Comparison of ENCODE assay signal across 24 cellular contexts in the genomic region with DNA sequence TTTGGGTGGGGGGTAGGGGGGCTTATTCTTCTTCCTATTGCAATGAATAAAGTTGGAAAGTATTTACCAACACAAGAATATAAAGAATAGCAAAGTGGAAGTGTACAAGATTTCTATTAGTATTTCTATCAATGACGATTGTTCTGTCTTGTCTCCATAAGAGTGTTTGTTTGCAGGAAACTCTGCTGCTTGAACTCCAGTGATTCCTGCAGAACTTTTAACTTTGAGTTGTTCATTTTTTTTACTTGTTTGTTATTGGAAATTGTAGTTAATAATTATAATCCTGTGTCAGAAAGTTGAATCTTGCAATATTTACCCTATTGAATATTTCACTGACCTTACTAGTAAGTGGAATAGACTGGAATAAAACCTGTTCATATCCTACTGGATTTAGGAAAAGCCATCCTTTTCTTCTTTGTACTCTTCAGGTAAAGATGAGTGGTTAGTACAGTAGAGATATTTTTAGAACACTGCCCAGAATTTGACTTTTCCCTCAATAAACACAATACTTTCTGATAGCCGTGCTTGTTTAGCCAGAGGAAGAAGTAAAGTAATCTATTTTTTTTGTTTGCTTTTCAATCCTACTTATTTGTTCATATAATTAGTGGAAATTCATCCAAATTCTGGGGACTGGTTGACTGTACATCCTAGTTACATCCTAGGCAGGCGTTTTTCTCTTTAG.
DNase-seq lines count a peak whose midpoint lies in the region; ATAC-seq, FAIRE-seq and TF ChIP-seq lines count a peak whose summit lies in the region.
"Had no signal": no experiment of that assay in that cellular context is flagged by ENCODE, and none has a peak within 500 bp of the region (broad histone marks: within the 10 kb centered on the region; RNA-seq: fewer than 3 reads in every experiment).

No MANE protein-coding gene starts in this region.

- TF ChIP-seq CTCF in liver (IDR thresholded peaks at IDR 0.05; ENCODE audit: low read depth, low read length, missing input control), result no peak
- TF ChIP-seq CTCF in HepG2 (CRISPR knock-in tag; IDR thresholded peaks at IDR 0.05), result no peak
- no peak for TF ChIP-seq CTCF in VCaP (conservative IDR thresholded peaks at IDR 0.05)
- no peak for TF ChIP-seq CTCF in pancreas (IDR thresholded peaks at IDR 0.05)
- no peak for TF ChIP-seq CTCF in esophagus squamous epithelium (IDR thresholded peaks at IDR 0.05)

- H3K4me2 ChIP-seq in HepG2 (ENCODE audit: low read depth, low read length), result no peak overlapping the region
- H3K4me2 ChIP-seq: A549; BLaER1 treated with 17β-estradiol and CSF1 and Interleukin-3, amounts not matched to agents 10 nM and 100 nM had no signal

- no TSS peak for BruUV-seq in HepG2 (replicated peaks; lab: Mats Ljungman, UMichigan)

- no peaks in the 10 kb centered on the region for H4K20me1 ChIP-seq in HepG2 (ENCODE audit: insufficient read depth, low read length)
- H4K20me1 ChIP-seq: BLaER1 treated with 17β-estradiol and CSF1 and Interleukin-3, amounts not matched to agents 10 nM and 100 nM had no signal

- no peaks in the 10 kb centered on the region for H3K79me2 ChIP-seq in HepG2 (ENCODE audit: insufficient read depth, low read length)

- H3K27ac ChIP-seq in liver (ENCODE audit: low read depth in 1 of 2, low read length in 2 of 2) (no peak overlapping the region), HepG2 (ENCODE audit: extremely low read length, insufficient read depth, low read length) (no peak overlapping the region), VCaP (peak overlapping the region; percentile 16), pancreas (no peak overlapping the region), esophagus squamous epithelium (no peak overlapping the region)
- H3K27ac ChIP-seq: A549; BLaER1 treated with 17β-estradiol and CSF1 and Interleukin-3, amounts not matched to agents 10 nM and 100 nM had no signal

- H2AFZ ChIP-seq in HepG2 (ENCODE audit: low read length), result no peak overlapping the region

- no peaks in the 10 kb centered on the region for H3K27me3 ChIP-seq in liver (ENCODE audit: control insufficient read depth in 4 of 4, insufficient read depth in 4 of 4, low read length in 3 of 4)
- 0 out of 5 replicates have a peak, but pooled peaks cover 0 to 3% of the 10 kb centered on the region in 2 experiments for H3K27me3 ChIP-seq in HepG2 (ENCODE audit: control insufficient read depth in 1 of 2, insufficient read depth in 2 of 2, low read length in 2 of 2)
- H3K27me3 ChIP-seq in pancreas, result no peaks in the 10 kb centered on the region
- no peaks in the 10 kb centered on the region for H3K27me3 ChIP-seq in esophagus squamous epithelium
- H3K27me3 ChIP-seq: BE2C; BLaER1 treated with 17β-estradiol and CSF1 and Interleukin-3, amounts not matched to agents 10 nM and 100 nM had no signal

- H3K36me3 ChIP-seq in liver (ENCODE audit: control insufficient read depth in 4 of 4, insufficient read depth in 3 of 4, low read depth in 1 of 4, low read length in 3 of 4) (no peaks in the 10 kb centered on the region), HepG2 (replicated peaks in 1 of 2; ENCODE audit: control insufficient read depth in 1 of 2, insufficient read depth in 2 of 2, low read length in 2 of 2) (no peaks in the 10 kb centered on the region), pancreas (no peaks in the 10 kb centered on the region), esophagus squamous epithelium (no peaks in the 10 kb centered on the region)
- H3K36me3 ChIP-seq: BE2C; BLaER1 treated with 17β-estradiol and CSF1 and Interleukin-3, amounts not matched to agents 10 nM and 100 nM; HAP-1 had no signal

- intact Hi-C loops in HepG2 (cut with micrococcal nuclease; ENCODE audit: unreplicated experiment) (no loop called here), pancreas (cut with DNase I) (no loop called here), esophagus squamous epithelium (cut with DNase I) (no loop called here)

- FAIRE-seq in HepG2 (lab: Jason Lieb, UNC), result no peak
- no peak for FAIRE-seq in pancreas (lab: Jason Lieb, UNC)
- FAIRE-seq: A549, D721Med, GM12878, H54 had no signal

- H3K4me3 ChIP-seq in liver (ENCODE audit: low read depth in 1 of 3, low read length in 3 of 3), result no peak overlapping the region
- H3K4me3 ChIP-seq in HepG2 (replicated peaks in 1 of 3; ENCODE audit: insufficient read depth in 1 of 3, low read depth in 2 of 3, low read length in 3 of 3), result no peak overlapping the region
- H3K4me3 ChIP-seq in pancreas, result no peak overlapping the region
- no peak overlapping the region for H3K4me3 ChIP-seq in esophagus squamous epithelium
- H3K4me3 ChIP-seq: A549; BLaER1 treated with 17β-estradiol and CSF1 and Interleukin-3, amounts not matched to agents 10 nM and 100 nM; GM12878; HAP-1 had no signal

- H3K9me3 ChIP-seq in liver (ENCODE audit: control insufficient read depth in 4 of 4, low read length in 3 of 4) (no peaks in the 10 kb centered on the region), HepG2 (ENCODE audit: low read length) (no peaks in the 10 kb centered on the region), pancreas (no peaks in the 10 kb centered on the region), esophagus squamous epithelium (no peaks in the 10 kb centered on the region)
- H3K9me3 ChIP-seq: A549, BE2C, HAP-1 had no signal

- ATAC-seq in HepG2 (no peak), pancreas (peak; percentile 38 to 77 (median 60)), HG03571 (IDR thresholded peaks at IDR 0.05; ENCODE audit: unreplicated experiment) (no peak)
- ATAC-seq: A549, GM12878 had no signal

- TF ChIP-seq RAD21 in liver (IDR thresholded peaks at IDR 0.05) (no peak), HepG2 (CRISPR knock-in tag; IDR thresholded peaks at IDR 0.05) (no peak)

- in situ Hi-C loops in HepG2 (cut with HindIII; ENCODE audit: extremely low pct_ligation_motif_present, low pct_unique_long_range_greater_than_20kb), result no loop called here

- TF ChIP-seq POLR2A in HepG2 (IDR thresholded peaks at IDR 0.05; ENCODE audit: insufficient read depth in 1 of 2, low read depth in 2 of 2, low read length in 2 of 2), result no peak
- no peak for TF ChIP-seq POLR2A in esophagus squamous epithelium (IDR thresholded peaks at IDR 0.05)

- DNase-seq in HepG2 (ENCODE audit: low spot score) (no peak), pancreas (no peak), esophagus squamous epithelium (lab: John Stamatoyannopoulos, UW) (no peak)
- DNase-seq: 8988T; ACHN; AML-193; BE2C; CD4-positive, alpha-beta T cell; CD8-positive, alpha-beta memory T cell; DMS 273 treated with DMSO at 0.1 percent for 48 hours; DMS79; EL; GDM1; GOT3; HFFc6 had no signal

- TF ChIP-seq EP300 in HepG2 (IDR thresholded peaks at IDR 0.05; ENCODE audit: low read depth in 2 of 2, low read length in 2 of 2), result no peak
- no peak for TF ChIP-seq EP300 in HepG2 (CRISPR knock-in tag; IDR thresholded peaks at IDR 0.05; ENCODE audit: borderline replicate concordance)

- POLR2A ChIA-PET in HepG2 (lab: Yijun Ruan, JAX), result no interaction called here

- H3K4me1 ChIP-seq in liver (ENCODE audit: control insufficient read depth in 4 of 4, insufficient read depth in 4 of 4, low read length in 3 of 4) (peaks cover 4 to 19% (median 12%) of the 10 kb centered on the region in 4 donors), HepG2 (ENCODE audit: insufficient read depth, low read length) (no peaks in the 10 kb centered on the region), pancreas (peaks cover 10 to 25% (median 21%) of the 10 kb centered on the region in 3 donors), esophagus squamous epithelium (no peaks in the 10 kb centered on the region)
- H3K4me1 ChIP-seq: A549; BE2C; BLaER1 treated with 17β-estradiol and CSF1 and Interleukin-3, amounts not matched to agents 10 nM and 100 nM; HAP-1 had no signal

- WGBS in liver, result 35% methylated on average over 3 of the region's 3 CpGs
- WGBS in HepG2 (ENCODE audit: low lambda C conversion rate), result 0% methylated on average over 3 of the region's 3 CpGs
- 17 to 20% methylated on average over 3 of the region's 3 CpGs for WGBS in pancreas, 2 donors
- WGBS in esophagus squamous epithelium, 2 donors, result 54 to 69% methylated on average over 3 of the region's 3 CpGs

- CTCF ChIA-PET in HepG2 (lab: Yijun Ruan, JAX; ENCODE audit: low intra/inter-chr PET ratio, low total read pairs), result no interaction called here

- H3K9ac ChIP-seq in liver (ENCODE audit: low read depth in 1 of 2, low read length in 2 of 2) (no peak overlapping the region), HepG2 (ENCODE audit: insufficient read depth, low read depth, low read length) (no peak overlapping the region)
- H3K9ac ChIP-seq: BLaER1 treated with 17β-estradiol and CSF1 and Interleukin-3, amounts not matched to agents 10 nM and 100 nM had no signal

TF ChIP-seq in liver, 16 proteins besides CTCF, POLR2A, EP300 and RAD21 (continues in another document):
- TF ChIP-seq SP1 (IDR thresholded peaks at IDR 0.05) (no peak), FOXA1 (IDR thresholded peaks at IDR 0.05) (peak; percentile 47), NR2F2 (IDR thresholded peaks at IDR 0.05) (no peak), HNF4A (conservative IDR thresholded peaks at IDR 0.05) (peak in 1 of 2 donors; percentile 50), RXRA (IDR thresholded peaks at IDR 0.05) (peak in 1 of 2 donors; percentile 62)

TF ChIP-seq in HepG2, 621 proteins besides CTCF, POLR2A, EP300 and RAD21 (continues in another document):
- TF ChIP-seq ZKSCAN5 (CRISPR knock-in tag; IDR thresholded peaks at IDR 0.05) (no peak), NFIC (IDR thresholded peaks at IDR 0.05; ENCODE audit: low read length) (no peak), ZNF639 (CRISPR knock-in tag; conservative IDR thresholded peaks at IDR 0.05) (no peak), DRAP1 (CRISPR knock-in tag; IDR thresholded peaks at IDR 0.05) (no peak)

Comparison
In these comparisons a context has a peak if more than half of its experiments do, and no peak if none do; other contexts are left out.
1. ATAC-seq: peak in pancreas (4 of 4); none in HepG2 (single experiment) and HG03571 (single experiment).